Comparison of ENCODE assay signal across 20 cellular contexts in genomic region chr22:46357711-46358505, GRCh38.
"Had no signal": no experiment of that assay in that cellular context is flagged by ENCODE, and none has a peak within 500 bp of the region (broad histone marks: within the 10 kb centered on the region; RNA-seq: fewer than 3 reads in every experiment).

No MANE protein-coding gene starts in this region.

- H2AFZ ChIP-seq: hepatocyte, parathyroid adenoma had no signal

- H3K27ac Mint-ChIP-seq: activated naive CD8-positive, alpha-beta T cell treated with anti-CD3 and anti-CD28 coated beads for 36 hours; activated T-cell treated with anti-CD3 and anti-CD28 coated beads, Interleukin-2, amount 50 U/mL, for 72 hours; T-helper 1 cell treated with Interleukin-12 subunit alpha and Interleukin-12 subunit beta and Interleukin-4 antibody, amounts not matched to agents 30 μg/mL and 1 μg/mL, for 36 hours had no signal

- ATAC-seq: activated T-cell treated with anti-CD3 and anti-CD28 coated beads, Interleukin-2, amount 50 U/mL, for 72 hours; body of pancreas; naive thymus-derived CD4-positive, alpha-beta T cell had no signal

- H3K79me2 ChIP-seq: hepatocyte, parathyroid adenoma had no signal

- H3K4me3 ChIP-seq: body of pancreas, colonic mucosa, hepatocyte, spleen had no signal

- H3K4me1 Mint-ChIP-seq: endodermal cell had no signal

- H3K36me3 ChIP-seq: colonic mucosa had no signal

- H3K9me3 Mint-ChIP-seq: activated naive CD8-positive, alpha-beta T cell treated with anti-CD3 and anti-CD28 coated beads for 36 hours; activated T-cell treated with anti-CD3 and anti-CD28 coated beads, Interleukin-2, amount 50 U/mL, for 72 hours; endodermal cell; T-helper 1 cell treated with Interleukin-12 subunit alpha and Interleukin-12 subunit beta and Interleukin-4 antibody, amounts not matched to agents 30 μg/mL and 1 μg/mL, for 36 hours had no signal

- H3K9ac ChIP-seq: parathyroid adenoma had no signal

- H3K9me3 ChIP-seq: body of pancreas, colonic mucosa, spleen had no signal

- DNase-seq: activated CD4-positive, alpha-beta T cell treated with anti-CD3 and anti-CD28 coated beads, Interleukin-2, amount 50 U/mL, for 1 hour; activated CD4-positive, CD25-positive, alpha-beta regulatory T cell treated with anti-CD3 and anti-CD28 coated beads, Interleukin-2, amount 50 U/mL, for 72 hours; activated gamma-delta T cell treated with Interleukin-2 at 50 U/mL for 16 hours; activated naive CD8-positive, alpha-beta T cell treated with anti-CD3 and anti-CD28 coated beads for 36 hours; activated T-cell treated with anti-CD3 and anti-CD28 coated beads, Interleukin-2, amount 50 U/mL, for 72 hours; amygdala; central memory CD4-positive, alpha-beta T cell; colonic mucosa; endodermal cell; foreskin fibroblast; mesendoderm; naive thymus-derived CD4-positive, alpha-beta T cell; stimulated activated CD4-positive, alpha-beta T cell treated with anti-CD3 and anti-CD28 coated beads, Interleukin-4, amount 100 ng/mL, for 4 hours; stimulated activated naive CD4-positive, alpha-beta T cell had no signal

- H3K4me1 ChIP-seq: colonic mucosa, parathyroid adenoma had no signal

- H3K27me3 Mint-ChIP-seq: naive thymus-derived CD4-positive, alpha-beta T cell had no signal

- H3K27me3 ChIP-seq: body of pancreas, colonic mucosa, hepatocyte, spleen had no signal

- H3K4me3 Mint-ChIP-seq: activated naive CD8-positive, alpha-beta T cell treated with anti-CD3 and anti-CD28 coated beads for 36 hours; activated T-cell treated with anti-CD3 and anti-CD28 coated beads, Interleukin-2, amount 50 U/mL, for 72 hours; endodermal cell; T-helper 1 cell treated with Interleukin-12 subunit alpha and Interleukin-12 subunit beta and Interleukin-4 antibody, amounts not matched to agents 30 μg/mL and 1 μg/mL, for 36 hours had no signal

- H3K4me2 ChIP-seq: hepatocyte had no signal

- H3K27ac ChIP-seq: body of pancreas, colonic mucosa, epithelial cell of prostate, hepatocyte, parathyroid adenoma, spleen had no signal
